31 cellular contexts compared by ENCODE assay signal in the genomic region with DNA sequence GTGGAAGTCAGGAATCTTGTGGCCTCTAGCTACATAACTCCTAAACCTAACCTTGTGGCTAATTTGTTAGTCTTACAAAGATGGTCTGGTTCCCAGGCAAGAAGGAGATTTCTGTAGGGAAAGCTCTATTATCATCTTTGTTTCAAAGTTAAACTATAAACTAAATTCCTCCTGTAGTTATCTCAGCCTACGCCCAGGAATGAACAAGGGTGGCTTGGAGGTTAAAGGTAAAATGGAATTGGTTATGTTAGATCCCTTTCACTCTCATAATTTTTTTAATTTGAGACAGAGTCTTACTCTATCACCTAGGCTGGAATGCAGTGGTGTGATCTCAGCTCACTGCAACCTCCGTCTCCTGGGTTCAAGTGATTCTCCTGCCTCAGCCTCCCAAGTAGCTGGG.
"Had no signal": no experiment of that assay in that cellular context is flagged by ENCODE, and none has a peak within 500 bp of the region (broad histone marks: within the 10 kb centered on the region; RNA-seq: fewer than 3 reads in every experiment).

No MANE protein-coding gene starts in this region.

- DNase-seq: activated CD4-positive, alpha-beta memory T cell treated with anti-CD3 and anti-CD28 coated beads, Interleukin-2, amount 10 ng/mL, durations not matched to agents 7 days and 5 days; activated CD4-positive, alpha-beta T cell treated with anti-CD3 and anti-CD28 coated beads for 1 hour; activated CD4-positive, alpha-beta T cell treated with anti-CD3 and anti-CD28 coated beads for 4 hours; activated CD4-positive, alpha-beta T cell treated with anti-CD3 and anti-CD28 coated beads, Interleukin-2, amount 10 ng/mL, durations not matched to agents 7 days and 5 days; activated CD4-positive, alpha-beta T cell treated with anti-CD3 and anti-CD28 coated beads, Interleukin-2, amount 50 U/mL, for 4 hours; activated CD8-positive, alpha-beta memory T cell treated with anti-CD3 and anti-CD28 coated beads, Interleukin-2, amount 50 U/mL, for 48 hours; activated gamma-delta T cell; activated naive CD4-positive, alpha-beta T cell; activated naive CD4-positive, alpha-beta T cell treated with anti-CD3 and anti-CD28 coated beads, Interleukin-2, amount 10 ng/mL, durations not matched to agents 7 days and 5 days; activated naive CD8-positive, alpha-beta T cell treated with anti-CD3 and anti-CD28 coated beads, Interleukin-2, amount 10 ng/mL, durations not matched to agents 7 days and 5 days; activated T-cell treated with anti-CD3 and anti-CD28 coated beads for 4 hours; activated T-cell treated with anti-CD3 and anti-CD28 coated beads, Interleukin-2, amount 50 U/mL, for 24 hours; activated T-cell treated with anti-CD3 and anti-CD28 coated beads, Interleukin-2, amount 50 U/mL, for 72 hours; cortex of kidney; dermis blood vessel endothelial cell; effector CD4-positive, alpha-beta T cell; effector memory CD8-positive, alpha-beta T cell; erythroblast; foreskin keratinocyte; gastrocnemius medialis; glutamatergic neuron; T-helper 2 cell had no signal

- H3K36me3 ChIP-seq: ascending aorta, breast epithelium, cardiac muscle cell, esophagus muscularis mucosa, gastrocnemius medialis had no signal

- H3K4me3 Mint-ChIP-seq: activated CD4-positive, alpha-beta memory T cell treated with anti-CD3 and anti-CD28 coated beads, Interleukin-2, amount 10 ng/mL, durations not matched to agents 7 days and 5 days; activated CD4-positive, alpha-beta T cell treated with anti-CD3 and anti-CD28 coated beads, Interleukin-2, amount 10 ng/mL, durations not matched to agents 7 days and 5 days; activated naive CD4-positive, alpha-beta T cell treated with anti-CD3 and anti-CD28 coated beads, Interleukin-2, amount 10 ng/mL, durations not matched to agents 7 days and 5 days; activated naive CD8-positive, alpha-beta T cell treated with anti-CD3 and anti-CD28 coated beads, Interleukin-2, amount 10 ng/mL, durations not matched to agents 7 days and 5 days; activated T-cell treated with anti-CD3 and anti-CD28 coated beads, Interleukin-2, amount 50 U/mL, for 24 hours; activated T-cell treated with anti-CD3 and anti-CD28 coated beads, Interleukin-2, amount 50 U/mL, for 72 hours; brain; central memory CD8-positive, alpha-beta T cell; effector memory CD8-positive, alpha-beta T cell; WTC11 had no signal

- H3K27me3 ChIP-seq: ascending aorta, breast epithelium, cardiac muscle cell, esophagus muscularis mucosa, gastrocnemius medialis had no signal

- H3K4me1 Mint-ChIP-seq: activated CD4-positive, alpha-beta memory T cell treated with anti-CD3 and anti-CD28 coated beads, Interleukin-2, amount 10 ng/mL, durations not matched to agents 7 days and 5 days; activated CD4-positive, alpha-beta T cell treated with anti-CD3 and anti-CD28 coated beads, Interleukin-2, amount 10 ng/mL, durations not matched to agents 7 days and 5 days; activated naive CD4-positive, alpha-beta T cell treated with anti-CD3 and anti-CD28 coated beads, Interleukin-2, amount 10 ng/mL, durations not matched to agents 7 days and 5 days; brain; central memory CD8-positive, alpha-beta T cell had no signal

- H3K27ac ChIP-seq: ascending aorta, breast epithelium, cardiac muscle cell, esophagus muscularis mucosa, foreskin keratinocyte, gastrocnemius medialis, VCaP had no signal

- H3K27ac Mint-ChIP-seq: activated CD4-positive, alpha-beta memory T cell treated with anti-CD3 and anti-CD28 coated beads, Interleukin-2, amount 10 ng/mL, durations not matched to agents 7 days and 5 days; activated naive CD4-positive, alpha-beta T cell treated with anti-CD3 and anti-CD28 coated beads, Interleukin-2, amount 10 ng/mL, durations not matched to agents 7 days and 5 days; activated naive CD4-positive, alpha-beta T cell treated with anti-CD3 and anti-CD28 coated beads, Interleukin-2, amount 50 U/mL, for 72 hours; activated naive CD8-positive, alpha-beta T cell treated with anti-CD3 and anti-CD28 coated beads, Interleukin-2, amount 10 ng/mL, durations not matched to agents 7 days and 5 days; activated T-cell treated with anti-CD3 and anti-CD28 coated beads, Interleukin-2, amount 50 U/mL, for 24 hours; activated T-cell treated with anti-CD3 and anti-CD28 coated beads, Interleukin-2, amount 50 U/mL, for 72 hours; brain; effector memory CD8-positive, alpha-beta T cell; WTC11 had no signal

- H3K4me1 ChIP-seq: ascending aorta, breast epithelium, esophagus muscularis mucosa, foreskin keratinocyte, gastrocnemius medialis had no signal

- ATAC-seq: activated naive CD4-positive, alpha-beta T cell treated with anti-CD3 and anti-CD28 coated beads, Interleukin-2, amount 50 U/mL, for 72 hours; activated T-cell treated with anti-CD3 and anti-CD28 coated beads, Interleukin-2, amount 50 U/mL, for 72 hours; effector memory CD8-positive, alpha-beta T cell; foreskin keratinocyte; gastrocnemius medialis; WTC11 had no signal

- H3K9me3 ChIP-seq: gastrocnemius medialis had no signal

- H3K4me3 ChIP-seq: ascending aorta, breast epithelium, cardiac muscle cell, esophagus muscularis mucosa, gastrocnemius medialis had no signal
